Comparison of ENCODE assay signal across 27 cellular contexts in genomic region chr2:23689131-23689700, GRCh38.
"Had no signal": no experiment of that assay in that cellular context is flagged by ENCODE, and none has a peak within 500 bp of the region (broad histone marks: within the 10 kb centered on the region; RNA-seq: fewer than 3 reads in every experiment).

No MANE protein-coding gene starts in this region.

- H2AFZ ChIP-seq: hepatocyte had no signal

- H3K9me3 ChIP-seq: adrenal gland, ascending aorta, colonic mucosa, spleen, stomach, suprapubic skin, transverse colon had no signal

- ATAC-seq: activated CD8-positive, alpha-beta T cell treated with anti-CD3 and anti-CD28 coated beads, Interleukin-2, amount 10 ng/mL, durations not matched to agents 7 days and 5 days; effector memory CD8-positive, alpha-beta T cell; esophagus mucosa; T-cell had no signal

- DNase-seq: activated CD4-positive, alpha-beta T cell treated with anti-CD3 and anti-CD28 coated beads for 1 hour; activated CD4-positive, alpha-beta T cell treated with anti-CD3 and anti-CD28 coated beads, Interleukin-2, amount 50 U/mL, for 1 hour; activated CD8-positive, alpha-beta T cell treated with anti-CD3 and anti-CD28 coated beads, Interleukin-2, amount 10 ng/mL, durations not matched to agents 7 days and 5 days; activated naive CD4-positive, alpha-beta T cell; activated T-cell treated with anti-CD3 and anti-CD28 coated beads, Interleukin-2, amount 50 U/mL, for 1 hour; adrenal gland; brain microvascular endothelial cell; central memory CD4-positive, alpha-beta T cell; colonic mucosa; dorsolateral prefrontal cortex; effector memory CD8-positive, alpha-beta T cell; foreskin melanocyte; nucleus accumbens; stimulated activated CD4-positive, alpha-beta T cell treated with anti-CD3 and anti-CD28 coated beads, Interleukin-4, amount 100 ng/mL, for 24 hours; stomach; T-cell; transverse colon; WERI-Rb-1 had no signal

- H3K4me2 ChIP-seq: hepatocyte had no signal

- H3K36me3 Mint-ChIP-seq: activated naive CD8-positive, alpha-beta T cell had no signal

- H3K27me3 ChIP-seq: adrenal gland, ascending aorta, brain microvascular endothelial cell, colonic mucosa, hepatocyte, stomach, suprapubic skin, transverse colon had no signal

- H3K4me3 Mint-ChIP-seq: activated CD8-positive, alpha-beta T cell treated with anti-CD3 and anti-CD28 coated beads, Interleukin-2, amount 10 ng/mL, durations not matched to agents 7 days and 5 days; activated naive CD8-positive, alpha-beta T cell; effector memory CD8-positive, alpha-beta T cell; memory B cell; nephron; T-cell had no signal

- H3K9me3 Mint-ChIP-seq: activated T-helper 2 cell treated with anti-CD3 and anti-CD28 coated beads, Interferon-gamma antibody, Interleukin-2, Interleukin-4, amounts not matched to agents 10 μg/mL and 5 μg/mL and 100 μg/mL, durations not matched to agents 14 hours and 24 hours and 36 hours; effector memory CD8-positive, alpha-beta T cell; memory B cell; nephron; T-cell had no signal

- H3K27me3 Mint-ChIP-seq: activated naive CD8-positive, alpha-beta T cell; memory B cell; T-cell had no signal

- H3K27ac ChIP-seq: ascending aorta, brain microvascular endothelial cell, colonic mucosa, hepatocyte, stomach, suprapubic skin, transverse colon, WERI-Rb-1 had no signal

- H3K27ac Mint-ChIP-seq: activated CD8-positive, alpha-beta T cell treated with anti-CD3 and anti-CD28 coated beads, Interleukin-2, amount 10 ng/mL, durations not matched to agents 7 days and 5 days; activated naive CD8-positive, alpha-beta T cell; activated T-helper 2 cell treated with anti-CD3 and anti-CD28 coated beads, Interferon-gamma antibody, Interleukin-2, Interleukin-4, amounts not matched to agents 10 μg/mL and 5 μg/mL and 100 μg/mL, durations not matched to agents 14 hours and 24 hours and 36 hours; memory B cell; nephron had no signal

- H3K4me3 ChIP-seq: adrenal gland, ascending aorta, colonic mucosa, dorsolateral prefrontal cortex, hepatocyte, spleen, stomach, suprapubic skin, transverse colon had no signal

- H3K36me3 ChIP-seq: brain microvascular endothelial cell, colonic mucosa, transverse colon had no signal

- H3K4me1 ChIP-seq: adrenal gland, colonic mucosa, suprapubic skin, transverse colon had no signal
